In the genomic region with DNA sequence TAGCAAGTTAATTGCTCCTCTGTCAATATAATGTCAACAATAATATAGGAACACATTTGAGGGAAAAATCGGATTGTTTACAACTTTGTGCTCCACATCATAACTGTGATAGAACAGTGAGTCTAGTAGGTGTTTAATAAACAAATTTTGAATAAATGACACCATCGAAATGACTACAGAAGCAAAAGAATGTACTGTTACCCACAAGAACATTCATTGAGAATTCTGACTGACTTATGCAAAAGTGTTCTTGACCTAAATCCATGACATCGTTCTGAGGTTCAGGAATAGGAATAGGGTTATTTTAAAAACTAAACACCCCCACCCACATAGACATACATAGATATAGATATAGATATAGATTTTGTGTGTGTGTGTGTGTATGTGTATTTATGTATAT, we compare ENCODE assay signal across 9 cellular contexts. TPM values are rescaled to one million over a fixed set of nuclear protein-coding genes. Genes with fewer than 3 reads are reported as not detected.
"Had no signal": no experiment of that assay in that cellular context is flagged by ENCODE, and none has a peak within 500 bp of the region (broad histone marks: within the 10 kb centered on the region; RNA-seq: fewer than 3 reads in every experiment).

No MANE protein-coding gene starts in this region.

- DNase-seq: GM23248, GOT3, H7, HFFc6, IMR-90, KG1 had no signal

- H3K9ac ChIP-seq: GM23248 had no signal

- H2AFZ ChIP-seq: GM23248 had no signal

- ATAC-seq: HCT116, K562 had no signal

- H3K27ac ChIP-seq: GM23248 had no signal

- H3K9me3 ChIP-seq: HAP-1 had no signal

- H3K4me1 ChIP-seq: HAP-1 had no signal

- H3K4me3 ChIP-seq: GM23248, HAP-1, K562 had no signal

- H3K36me3 ChIP-seq: HAP-1 had no signal

RNA-seq across cellular contexts. Expression of gene LRRC4C, which starts 8.4 kb away (rescaled TPM):
- polyA plus RNA-seq: GM23248, K562 had no signal
